Comparison of ENCODE assay signal across 8 cellular contexts in genomic region chr15:67253517-67254237, GRCh38. TPM values are rescaled to one million over a fixed set of nuclear protein-coding genes. Genes with fewer than 3 reads are reported as not detected.
DNase-seq lines count a peak whose midpoint lies in the region; ATAC-seq and TF ChIP-seq lines count a peak whose summit lies in the region.

No MANE protein-coding gene starts in this region.

- CTCF ChIA-PET in PC-3 (lab: Charles Lee), result interaction anchor here (0.6 kb wide), 1 partner anchor 45 kb away, joined by 4 read pairs; no protein-coding TSS in a partner anchor

- peaks cover 55% of the 10 kb centered on the region for H3K79me2 ChIP-seq in PC-3 (ENCODE audit: low read length)

- no peaks in the 10 kb centered on the region for H3K9me3 ChIP-seq in PC-3 (ENCODE audit: low read length)
- no peaks in the 10 kb centered on the region for H3K9me3 ChIP-seq in effector memory CD4-positive, alpha-beta T cell (ENCODE audit: control insufficient read depth, low read length)

- intact Hi-C loops in PC-3 (cut with micrococcal nuclease), result loop anchor here (5.0 kb wide), 1 partner anchor 126 kb away; no protein-coding TSS in a partner anchor

- H3K9ac ChIP-seq in PC-3 (ENCODE audit: low read length), result peak overlapping the region; percentile 88

- peaks cover 12% of the 10 kb centered on the region; the same call in 1 of the 2 replicates for H3K4me1 ChIP-seq in PC-3 (ENCODE audit: insufficient read depth, low read length)
- H3K4me1 ChIP-seq in effector memory CD4-positive, alpha-beta T cell (ENCODE audit: control insufficient read depth, insufficient read depth, low read length, poor library complexity, severe bottlenecking), result peaks cover 11% of the 10 kb centered on the region

- H3K27ac Mint-ChIP-seq in nephron, result peak overlapping the region; percentile 68 to 95 (median 86)

- no peak for TF ChIP-seq CTCF in PC-3 (conservative IDR thresholded peaks at IDR 0.05; ENCODE audit: low read depth, low read length)
- no peak for TF ChIP-seq CTCF in nephron (IDR thresholded peaks at IDR 0.05; ENCODE audit: unreplicated experiment in 3 of 3)

- POLR2A ChIA-PET in PC-3 (lab: Charles Lee; ENCODE audit: unreplicated experiment), result interaction anchor here (0.6 to 0.7 kb wide), 3 partner anchors 53 to 258 kb away, joined by 3 to 6 read pairs (median 3); no protein-coding TSS in a partner anchor

- peak overlapping the region; percentile 78 for H3K4me3 ChIP-seq in PC-3 (ENCODE audit: low read length)
- H3K4me3 ChIP-seq in effector memory CD4-positive, alpha-beta T cell (ENCODE audit: insufficient read depth, low read depth, low read length, poor library complexity, severe bottlenecking), result peak overlapping the region; percentile 76

- H3K36me3 Mint-ChIP-seq in nephron (ENCODE audit: low read depth), result no peaks in the 10 kb centered on the region

- H3K4me1 Mint-ChIP-seq in nephron, result peaks cover 17% of the 10 kb centered on the region

- H3K36me3 ChIP-seq in PC-3 (ENCODE audit: low read depth, low read length), result no peaks in the 10 kb centered on the region
- H3K36me3 ChIP-seq in effector memory CD4-positive, alpha-beta T cell (ENCODE audit: control insufficient read depth, insufficient read depth, low read length), result no peaks in the 10 kb centered on the region

- peak overlapping the region; percentile 96 for H3K4me2 ChIP-seq in PC-3 (ENCODE audit: low read length)

- DNase-seq in DMS79 treated with DMSO at 0.1 percent for 48 hours (lab: John Stamatoyannopoulos, UW) (peak; percentile 25), DMS79 (lab: John Stamatoyannopoulos, UW) (no peak), PC-3 (peak; percentile 7), NCI-H2196 (lab: John Stamatoyannopoulos, UW; ENCODE audit: unreplicated experiment) (no peak), SHP77 treated with DMSO at 0.1 percent for 48 hours (lab: John Stamatoyannopoulos, UW) (no peak)
- DNase-seq in effector memory CD4-positive, alpha-beta T cell, result no peak

- H3K27ac ChIP-seq in PC-3 (ENCODE audit: low read length), result peak overlapping the region; percentile 75
- H3K27ac ChIP-seq in effector memory CD4-positive, alpha-beta T cell (ENCODE audit: insufficient read depth, low read length, poor library complexity, severe bottlenecking), result peak overlapping the region; percentile 87

- peaks cover 7% of the 10 kb centered on the region for H3K27me3 Mint-ChIP-seq in nephron (ENCODE audit: low read depth)

- H3K9me2 ChIP-seq in PC-3 (replicated peaks; ENCODE audit: low read length), result no peaks in the 10 kb centered on the region

- peak overlapping the region; percentile 83 for H2AFZ ChIP-seq in PC-3 (ENCODE audit: low read length)

- no peaks in the 10 kb centered on the region for H4K20me1 ChIP-seq in PC-3 (ENCODE audit: low read length)

- TSS peak; percentile 59 for BruUV-seq in PC-3 (replicated peaks; lab: Mats Ljungman, UMichigan)

- no peaks in the 10 kb centered on the region for H3K27me3 ChIP-seq in PC-3 (ENCODE audit: low read length)
- H3K27me3 ChIP-seq in effector memory CD4-positive, alpha-beta T cell (replicated peaks; ENCODE audit: control insufficient read depth, insufficient read depth, low read length, poor library complexity, severe bottlenecking), result no peaks in the 10 kb centered on the region

- no peaks in the 10 kb centered on the region for H3F3A ChIP-seq in PC-3 (ENCODE audit: low read length, unreplicated experiment)

- no peaks in the 10 kb centered on the region for H3K9me3 Mint-ChIP-seq in nephron

- ATAC-seq in PC-3 (no peak), HG03139 (IDR thresholded peaks at IDR 0.05; ENCODE audit: unreplicated experiment) (no peak)

- peak overlapping the region; percentile 97 to 98 (median 97) for H3K4me3 Mint-ChIP-seq in nephron

RNA-seq across cellular contexts. Expression of gene AAGAB, which starts 0.8 kb away (rescaled TPM):
- total RNA-seq in PC-3 (2014; rRNA removed), result 25.7 and 30.5 TPM in 2 replicates

RNA-seq across cellular contexts. Expression of gene IQCH, which starts 0.9 kb away (rescaled TPM):
- 2.1 and 8.2 TPM in 2 replicates for total RNA-seq in PC-3 (2014; rRNA removed)

Comparison
In these comparisons a context has a peak if more than half of its experiments do, and no peak if none do; other contexts are left out.
1. DNase-seq: peak in DMS79 treated with DMSO at 0.1 percent for 48 hours (single experiment) and PC-3 (single experiment); none in DMS79 (single experiment), effector memory CD4-positive, alpha-beta T cell (0 of 3), NCI-H2196 (single experiment) and SHP77 treated with DMSO at 0.1 percent for 48 hours (single experiment).